ENCODE assay signal across 3 cellular contexts in the genomic region with DNA sequence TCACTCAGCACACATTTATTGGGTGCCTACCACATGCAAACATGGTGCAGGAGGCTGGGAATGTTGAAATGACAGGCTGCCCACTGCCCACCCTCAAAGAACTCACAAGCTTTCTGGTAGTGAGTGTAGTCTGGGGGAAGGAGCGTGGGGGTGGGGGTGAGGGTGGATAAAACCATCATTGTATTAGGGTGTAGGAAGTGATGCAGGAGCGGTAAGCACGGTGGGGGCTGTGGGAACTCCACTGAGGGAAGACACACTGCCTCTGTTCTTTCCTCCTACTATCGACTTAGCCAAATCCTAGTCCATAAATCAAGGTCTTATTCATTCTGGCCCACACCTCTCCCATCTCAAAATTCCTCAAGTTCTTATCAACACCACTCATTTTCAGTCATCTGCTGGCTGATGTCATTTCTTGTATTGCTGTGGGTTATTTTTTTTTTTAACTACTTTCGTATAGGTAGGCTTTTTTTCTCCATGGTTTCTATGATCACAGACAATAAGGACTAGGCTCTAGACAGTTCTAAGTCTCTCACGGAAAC. TPM values are rescaled to one million over a fixed set of nuclear protein-coding genes. Genes with fewer than 3 reads are reported as not detected.
"Had no signal": no experiment of that assay in that cellular context is flagged by ENCODE, and none has a peak within 500 bp of the region (broad histone marks: within the 10 kb centered on the region; RNA-seq: fewer than 3 reads in every experiment).

No MANE protein-coding gene starts in this region.

RNA-seq across cellular contexts. Expression of a gene that starts 21.7 kb away (rescaled TPM):
- total RNA-seq: right atrium auricular region, thoracic aorta had no signal
- polyA plus RNA-seq: naive thymus-derived CD4-positive, alpha-beta T cell had no signal
